Comparison of ENCODE assay signal across 23 cellular contexts in the genomic region with DNA sequence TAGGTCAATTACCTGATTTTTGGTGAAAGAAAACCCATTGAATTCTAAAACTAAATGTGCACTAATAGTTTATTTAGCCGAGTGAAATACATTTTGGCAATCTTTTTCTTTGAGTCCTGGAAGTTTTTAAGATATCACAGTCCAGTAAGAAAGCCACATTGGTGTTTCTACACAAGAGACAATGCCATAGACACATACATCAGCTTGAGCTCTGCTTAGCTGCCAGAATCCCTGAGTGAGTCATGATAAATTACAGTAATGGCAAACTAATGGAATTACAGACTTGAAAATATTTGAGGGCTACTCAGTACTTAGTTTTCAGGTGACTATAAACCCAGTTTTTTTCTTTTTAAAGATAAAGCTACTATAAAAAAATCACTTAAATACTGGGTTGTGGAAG.
DNase-seq lines count a peak whose midpoint lies in the region; ATAC-seq, FAIRE-seq and TF ChIP-seq lines count a peak whose summit lies in the region.
"Had no signal": no experiment of that assay in that cellular context is flagged by ENCODE, and none has a peak within 500 bp of the region (broad histone marks: within the 10 kb centered on the region; RNA-seq: fewer than 3 reads in every experiment).

No MANE protein-coding gene starts in this region.

- DNase-seq in Right ventricle myocardium superior, result no peak
- no peak for DNase-seq in right atrium auricular region (ENCODE audit: low spot score)
- DNase-seq in bronchial epithelial cell (ENCODE audit: low read depth), result peak; percentile 5
- DNase-seq in left ventricle myocardium superior, result no peak
- no peak for DNase-seq in activated naive CD4-positive, alpha-beta T cell treated with anti-CD3 and anti-CD28 coated beads, Interleukin-2, amount 50 U/mL, for 16 hours
- no peak for DNase-seq in OCI-M2 (lab: John Stamatoyannopoulos, UW; ENCODE audit: unreplicated experiment)
- DNase-seq: 8988T; ACHN; AML-193; BE2C; CD4-positive, alpha-beta T cell; CD8-positive, alpha-beta memory T cell; DMS53; DMS79 treated with DMSO at 0.1 percent for 48 hours; GF-D8; GOT3; HFFc6 had no signal

- ATAC-seq in Right ventricle myocardium superior (ENCODE audit: poor library complexity) (peak; percentile 67), left ventricle myocardium superior (peak; percentile 62), GM18502 (IDR thresholded peaks at IDR 0.05; ENCODE audit: poor library complexity, unreplicated experiment) (no peak)
- ATAC-seq: A549 had no signal

- intact Hi-C loops in Right ventricle myocardium superior (cut with DNase I), result no loop called here
- intact Hi-C loops in left ventricle myocardium superior (cut with micrococcal nuclease), result no loop called here

- TF ChIP-seq CTCF in right atrium auricular region (IDR thresholded peaks at IDR 0.05) (no peak), bronchial epithelial cell (IDR thresholded peaks at IDR 0.05; ENCODE audit: insufficient read depth, low read length, severe bottlenecking) (no peak)

- no peaks in the 10 kb centered on the region for H3K27me3 ChIP-seq in right atrium auricular region
- H3K27me3 ChIP-seq in bronchial epithelial cell (ENCODE audit: control insufficient read depth, insufficient read depth, low read length), result no peaks in the 10 kb centered on the region
- H3K27me3 ChIP-seq: BE2C had no signal

- no peaks in the 10 kb centered on the region for H3K4me1 ChIP-seq in right atrium auricular region
- H3K4me1 ChIP-seq: A549, BE2C, HAP-1 had no signal

- FAIRE-seq in bronchial epithelial cell (lab: Jason Lieb, UNC), result no peak
- FAIRE-seq: A549, GM12891, H54 had no signal

- no peaks in the 10 kb centered on the region for H3K9me3 ChIP-seq in right atrium auricular region
- H3K9me3 ChIP-seq: A549, BE2C, HAP-1 had no signal

- H3K4me3 ChIP-seq in right atrium auricular region (no peak overlapping the region), bronchial epithelial cell (ENCODE audit: low read depth, low read length) (no peak overlapping the region)
- H3K4me3 ChIP-seq: A549; BLaER1 treated with 17β-estradiol and CSF1 and Interleukin-3, amounts not matched to agents 10 nM and 100 nM; HAP-1 had no signal

- peak overlapping the region in 1 of 2 donors; percentile 11 for H3K27ac ChIP-seq in right atrium auricular region
- H3K27ac ChIP-seq: A549 had no signal

- no peaks in the 10 kb centered on the region for H3K36me3 ChIP-seq in right atrium auricular region
- H3K36me3 ChIP-seq in bronchial epithelial cell (ENCODE audit: control insufficient read depth, insufficient read depth, low read length), result no peaks in the 10 kb centered on the region
- H3K36me3 ChIP-seq: BE2C; BLaER1 treated with 17β-estradiol and CSF1 and Interleukin-3, amounts not matched to agents 10 nM and 100 nM; HAP-1 had no signal
